Comparison of ENCODE assay signal across 21 cellular contexts in the genomic region with DNA sequence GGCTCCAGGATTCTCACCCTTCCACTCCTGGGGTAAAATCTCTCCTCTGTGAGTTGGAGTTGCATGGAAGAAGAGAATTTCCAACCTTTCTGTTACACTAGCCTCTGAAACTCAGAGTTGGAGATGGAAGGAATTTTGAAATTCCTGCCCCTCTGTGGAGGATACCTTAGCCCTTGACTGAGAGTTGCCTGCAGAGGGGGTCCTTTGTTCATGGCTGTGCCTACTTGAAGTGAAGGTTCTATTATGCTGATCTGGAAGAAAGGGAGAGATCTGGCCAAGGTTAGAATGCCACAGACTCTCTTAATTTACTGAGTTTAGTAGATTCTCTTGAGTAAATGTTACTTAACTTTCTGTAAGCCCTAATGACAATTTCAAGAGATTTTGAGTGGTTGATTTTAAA.
A peak's percentile ranks its signal among the peaks of the same experiment; 100 is the strongest.
DNase-seq lines count a peak whose midpoint lies in the region; ATAC-seq and TF ChIP-seq lines count a peak whose summit lies in the region.
"Had no signal": no experiment of that assay in that cellular context is flagged by ENCODE, and none has a peak within 500 bp of the region (broad histone marks: within the 10 kb centered on the region; RNA-seq: fewer than 3 reads in every experiment).

No MANE protein-coding gene starts in this region.

- H4K20me1 ChIP-seq in H9 (ENCODE audit: control insufficient read depth, insufficient read depth, insufficient read length), result no peaks in the 10 kb centered on the region

- H3K27me3 ChIP-seq in H9 (ENCODE audit: insufficient read depth, low read length), result no peaks in the 10 kb centered on the region
- H3K27me3 ChIP-seq in NT2/D1 (ENCODE audit: insufficient read depth, insufficient read length), result no peaks in the 10 kb centered on the region
- no peaks in the 10 kb centered on the region for H3K27me3 ChIP-seq in neuronal stem cell (ENCODE audit: control insufficient read depth in 3 of 3, insufficient read depth in 3 of 3, low read depth in 1 of 3, low read length in 3 of 3)

- no peak overlapping the region for H3K4me3 ChIP-seq in NT2/D1 (ENCODE audit: insufficient read length, low read depth)
- H3K4me3 ChIP-seq in neuronal stem cell (ENCODE audit: low read length in 2 of 2), result no peak overlapping the region

- no peaks in the 10 kb centered on the region for H3K23me2 ChIP-seq in H9 (ENCODE audit: insufficient read length, low read depth, low read length, poor library complexity, severe bottlenecking)

- no peak overlapping the region for H3K14ac ChIP-seq in H9 (ENCODE audit: insufficient read depth, low read length)
- no peak overlapping the region for H3K14ac ChIP-seq in neuronal stem cell (ENCODE audit: low read length)

- H3K79me1 ChIP-seq in H9 (ENCODE audit: insufficient read depth, low read depth, low read length, poor library complexity, severe bottlenecking), result no peaks in the 10 kb centered on the region
- no peaks in the 10 kb centered on the region for H3K79me1 ChIP-seq in neuronal stem cell (ENCODE audit: low read depth, low read length)

- no peak overlapping the region for H4K5ac ChIP-seq in H9 (ENCODE audit: insufficient read length, low read depth, low read length)

- no peak overlapping the region for H3K23ac ChIP-seq in H9 (ENCODE audit: insufficient read length, low read depth, low read length)
- H3K23ac ChIP-seq in neuronal stem cell (ENCODE audit: low read depth, low read length, poor library complexity), result no peak overlapping the region

- DNase-seq in H9 (peak; percentile 57), NT2/D1 (ENCODE audit: low read depth, low spot score) (peak; percentile 59), iPS DF 19.7 (ENCODE audit: low read depth, low spot score) (peak; percentile 1), neuronal stem cell (ENCODE audit: low spot score) (peak; percentile 6)
- no peak for DNase-seq in stimulated activated naive B cell treated with anti-CD40 and anti-IgM and Interleukin-4, amounts not matched to agents 10 μg/mL and 1 μg/mL and 100 μg/mL, for 72 hours
- DNase-seq: AML-193, DMS79, KBM-7, MV-4-11, NCI-H1417, NCI-H2029, NCI-H2171 treated with DMSO at 0.1 percent for 48 hours, NCI-H446, NCI-H526 treated with DMSO at 0.1 percent for 48 hours, RPMI8226, SHP77 treated with DMSO at 0.1 percent for 48 hours, T-cell had no signal

- H3K9ac ChIP-seq in H9 (ENCODE audit: extremely low read depth, insufficient read length, low read length) (no peak overlapping the region), NT2/D1 (ENCODE audit: insufficient read length, low read depth) (no peak overlapping the region), neuronal stem cell (ENCODE audit: low read depth, low read length, poor library complexity) (no peak overlapping the region)

- H3K27ac ChIP-seq in H9 (ENCODE audit: insufficient read length, low read depth, low read length), result no peak overlapping the region
- no peak overlapping the region for H3K27ac ChIP-seq in neuronal stem cell (replicated peaks; ENCODE audit: low read length)
- H3K27ac ChIP-seq: C4-2B had no signal

- H2AK5ac ChIP-seq in H9 (ENCODE audit: insufficient read length, low read length) (no peak overlapping the region), neuronal stem cell (ENCODE audit: low read depth, low read length) (no peak overlapping the region)

- H3K56ac ChIP-seq in H9 (ENCODE audit: insufficient read length, low read depth, low read length), result no peak overlapping the region

- peaks cover 0 to 13% (median 0%) of the 10 kb centered on the region in 3 experiments; a peak in 2 of 7 replicates for H3K36me3 Mint-ChIP-seq in H9 (ENCODE audit: insufficient read depth in 1 of 3, low read depth in 3 of 3)
- H3K36me3 Mint-ChIP-seq in stimulated activated naive B cell treated with anti-CD40 and anti-IgM and Interleukin-4, amounts not matched to agents 10 μg/mL and 1 μg/mL and 100 μg/mL, for 72 hours, result no peaks in the 10 kb centered on the region
- H3K36me3 Mint-ChIP-seq: T-cell had no signal

- H3K18ac ChIP-seq in H9 (ENCODE audit: insufficient read length, low read depth, low read length), result no peak overlapping the region
- no peak overlapping the region for H3K18ac ChIP-seq in neuronal stem cell (ENCODE audit: low read length)

- TF ChIP-seq CTCF in H9 (conservative IDR thresholded peaks at IDR 0.05), result peak; percentile 55; the same call in 2 of the 3 replicates

- no peaks in the 10 kb centered on the region for H3K79me2 ChIP-seq in H9 (ENCODE audit: insufficient read depth, low read length)

- H3K4me1 Mint-ChIP-seq in H9, result peaks cover 19 to 26% of the 10 kb centered on the region in 2 experiments
- H3K4me1 Mint-ChIP-seq in stimulated activated naive B cell treated with anti-CD40 and anti-IgM and Interleukin-4, amounts not matched to agents 10 μg/mL and 1 μg/mL and 100 μg/mL, for 72 hours, result no peaks in the 10 kb centered on the region
- H3K4me1 Mint-ChIP-seq: T-cell had no signal

- H4K8ac ChIP-seq in H9 (replicated peaks; ENCODE audit: insufficient read length, low read depth, low read length) (no peak overlapping the region), neuronal stem cell (ENCODE audit: low read depth, low read length) (no peak overlapping the region)

- H2AFZ ChIP-seq in H9 (ENCODE audit: low read length) (no peak overlapping the region), neuronal stem cell (ENCODE audit: low read length) (no peak overlapping the region)

- H3K9me3 ChIP-seq in H9 (ENCODE audit: control insufficient read depth, low read depth, low read length) (no peaks in the 10 kb centered on the region), NT2/D1 (ENCODE audit: insufficient read depth, low read length) (0 out of 2 replicates have a peak, but pooled peaks cover 7% of the 10 kb centered on the region), neuronal stem cell (replicated peaks in 1 of 2; ENCODE audit: control insufficient read depth in 2 of 2, insufficient read depth in 1 of 2, low read depth in 1 of 2, low read length in 2 of 2) (no peaks in the 10 kb centered on the region)

- H3K36me3 ChIP-seq in NT2/D1 (ENCODE audit: insufficient read depth, insufficient read length, low read length) (no peaks in the 10 kb centered on the region), neuronal stem cell (replicated peaks in 1 of 2; ENCODE audit: control insufficient read depth in 2 of 2, insufficient read depth in 2 of 2, low read length in 2 of 2) (no peaks in the 10 kb centered on the region)

- no peak overlapping the region for H3T11ph ChIP-seq in H9 (ENCODE audit: low read length)

- no peak overlapping the region for H3K4me3 Mint-ChIP-seq in H9
- no peak overlapping the region for H3K4me3 Mint-ChIP-seq in stimulated activated naive B cell treated with anti-CD40 and anti-IgM and Interleukin-4, amounts not matched to agents 10 μg/mL and 1 μg/mL and 100 μg/mL, for 72 hours
- H3K4me3 Mint-ChIP-seq: T-cell had no signal

- H2BK5ac ChIP-seq in H9 (ENCODE audit: insufficient read length, low read length) (no peak overlapping the region), neuronal stem cell (ENCODE audit: low read length) (no peak overlapping the region)

- no peak for ATAC-seq in stimulated activated naive B cell treated with anti-CD40 and anti-IgM and Interleukin-4, amounts not matched to agents 10 μg/mL and 1 μg/mL and 100 μg/mL, for 72 hours (replicated peaks)
- no peak for ATAC-seq in HG02870 (IDR thresholded peaks at IDR 0.05; ENCODE audit: unreplicated experiment)
- no peak for ATAC-seq in GM21619 (IDR thresholded peaks at IDR 0.05; ENCODE audit: unreplicated experiment)
- ATAC-seq: SK-N-SH treated with all-trans-retinoic acid at 6 μM for 48 hours, T-cell had no signal

- peaks cover 8 to 9% of the 10 kb centered on the region in 2 experiments; a peak in 3 of 5 replicates for H3K9me3 Mint-ChIP-seq in H9
- H3K9me3 Mint-ChIP-seq in stimulated activated naive B cell treated with anti-CD40 and anti-IgM and Interleukin-4, amounts not matched to agents 10 μg/mL and 1 μg/mL and 100 μg/mL, for 72 hours, result no peaks in the 10 kb centered on the region

- H3K27ac Mint-ChIP-seq in H9, result peak overlapping the region in 2 of 3 experiments; percentile 22 to 82; a peak in 2 of 7 replicates
- H3K27ac Mint-ChIP-seq in stimulated activated naive B cell treated with anti-CD40 and anti-IgM and Interleukin-4, amounts not matched to agents 10 μg/mL and 1 μg/mL and 100 μg/mL, for 72 hours, result no peak overlapping the region
- H3K27ac Mint-ChIP-seq: T-cell had no signal

- no peak overlapping the region for H2BK15ac ChIP-seq in H9 (ENCODE audit: low read depth, low read length)
- H2BK15ac ChIP-seq in neuronal stem cell (ENCODE audit: low read length), result no peak overlapping the region

- H3K27me3 Mint-ChIP-seq in H9 (ENCODE audit: low read depth), result no peaks in the 10 kb centered on the region
- no peaks in the 10 kb centered on the region for H3K27me3 Mint-ChIP-seq in stimulated activated naive B cell treated with anti-CD40 and anti-IgM and Interleukin-4, amounts not matched to agents 10 μg/mL and 1 μg/mL and 100 μg/mL, for 72 hours
- H3K27me3 Mint-ChIP-seq: T-cell had no signal

- no peaks in the 10 kb centered on the region; the same call in 1 of the 2 replicates for H3K4me1 ChIP-seq in H9 (ENCODE audit: insufficient read depth, low read length)
- no peaks in the 10 kb centered on the region for H3K4me1 ChIP-seq in NT2/D1 (ENCODE audit: insufficient read depth, insufficient read length)
- H3K4me1 ChIP-seq in neuronal stem cell (ENCODE audit: control insufficient read depth in 2 of 2, insufficient read depth in 1 of 2, low read depth in 1 of 2, low read length in 2 of 2), result no peaks in the 10 kb centered on the region

- no peak overlapping the region for H2BK20ac ChIP-seq in H9 (ENCODE audit: low read depth, low read length, poor library complexity, severe bottlenecking)

- H2BK120ac ChIP-seq in H9 (ENCODE audit: low read depth, low read length, poor library complexity, severe bottlenecking) (no peak overlapping the region), neuronal stem cell (ENCODE audit: low read depth, low read length) (no peak overlapping the region)

- H3K4ac ChIP-seq in H9 (ENCODE audit: low read depth, low read length), result no peak overlapping the region
- H3K4ac ChIP-seq in neuronal stem cell (ENCODE audit: low read length), result no peak overlapping the region

- no peak overlapping the region for H4K91ac ChIP-seq in H9 (ENCODE audit: insufficient read length, low read depth, low read length)
- no peak overlapping the region for H4K91ac ChIP-seq in neuronal stem cell (ENCODE audit: low read depth, low read length, poor library complexity)

- no peak overlapping the region for H2BK12ac ChIP-seq in H9 (ENCODE audit: insufficient read length, low read depth, low read length)
- H2BK12ac ChIP-seq in neuronal stem cell (ENCODE audit: low read length), result no peak overlapping the region

- no peak overlapping the region for H3K4me2 ChIP-seq in H9 (ENCODE audit: insufficient read depth, insufficient read length, low read length)
- H3K4me2 ChIP-seq in neuronal stem cell (ENCODE audit: insufficient read depth, low read length, poor library complexity, severe bottlenecking), result no peak overlapping the region
